Comparison of ENCODE assay signal across 8 cellular contexts in genomic region chr6:142474446-142475289, GRCh38.
DNase-seq lines count a peak whose midpoint lies in the region; ATAC-seq and TF ChIP-seq lines count a peak whose summit lies in the region.

No MANE protein-coding gene starts in this region.

- no TSS peak for BruUV-seq in Calu3 (replicated peaks; lab: Mats Ljungman, UMichigan)

- TF ChIP-seq EP300 in neural cell (conservative IDR thresholded peaks at IDR 0.05; ENCODE audit: poor library complexity, severe bottlenecking): no peak

- H3K36me3 Mint-ChIP-seq in Calu3 (ENCODE audit: insufficient read depth, unreplicated experiment): no peaks in the 10 kb centered on the region

- H3K27me3 ChIP-seq in SJSA1 (replicated peaks) (no peaks in the 10 kb centered on the region), neural cell (ENCODE audit: insufficient read depth, low read depth, low read length) (no peaks in the 10 kb centered on the region)

- H3K4me2 ChIP-seq in neural cell (ENCODE audit: low read length): no peak overlapping the region

- H3K9me3 ChIP-seq in SJSA1 (replicated peaks) (no peaks in the 10 kb centered on the region), neural cell (ENCODE audit: low read length) (no peaks in the 10 kb centered on the region)

- DNase-seq in Calu3 (peak; percentile 62), LNCaP clone FGC (ENCODE audit: low read depth) (peak; percentile 58), SJSA1 (ENCODE audit: low read depth in 1 of 2, low spot score in 2 of 2) (peak; percentile 63 to 74), sciatic nerve (ENCODE audit: low spot score) (no peak)
- no peak for DNase-seq in activated CD4-positive, CD25-positive, alpha-beta regulatory T cell (lab: John Stamatoyannopoulos, UW)

- H3K79me2 ChIP-seq in neural cell (replicated peaks; ENCODE audit: insufficient read depth, low read length): no peaks in the 10 kb centered on the region

- intact Hi-C loops in Calu3 (cut with micrococcal nuclease; ENCODE audit: unreplicated experiment) (loop anchor here (5.0 to 10.0 kb wide), 3 partner anchors 90 to 953 kb away; no protein-coding TSS in a partner anchor), sciatic nerve (cut with DNase I) (no loop called here)

- H4K20me1 ChIP-seq in neural cell (ENCODE audit: insufficient read depth): no peaks in the 10 kb centered on the region

- no peak overlapping the region for H2AFZ ChIP-seq in neural cell (ENCODE audit: low read depth, low read length)

- TF ChIP-seq CTCF in Calu3 (IDR thresholded peaks at IDR 0.05; ENCODE audit: unreplicated experiment): peak; percentile 49
- TF ChIP-seq CTCF in LNCaP clone FGC (IDR thresholded peaks at IDR 0.05; ENCODE audit: control insufficient read depth, extremely low read depth, insufficient read depth): peak; percentile 71
- peak; percentile 93 for TF ChIP-seq CTCF in neural cell (IDR thresholded peaks at IDR 0.05; ENCODE audit: poor library complexity, severe bottlenecking)

- H3K36me3 ChIP-seq in SJSA1 (no peaks in the 10 kb centered on the region), neural cell (ENCODE audit: insufficient read depth, low read length) (no peaks in the 10 kb centered on the region)

- TF ChIP-seq RAD21 in neural cell (conservative IDR thresholded peaks at IDR 0.05): peak; percentile 95

- H3K9me2 ChIP-seq in neural cell (ENCODE audit: insufficient read depth, low read length): no peaks in the 10 kb centered on the region

- no peak overlapping the region for H3K4me3 ChIP-seq in LNCaP clone FGC (ENCODE audit: low read depth, low read length)
- H3K4me3 ChIP-seq in SJSA1: no peak overlapping the region
- H3K4me3 ChIP-seq in neural cell (ENCODE audit: low read length): no peak overlapping the region

- no peaks in the 10 kb centered on the region for H3K9me3 Mint-ChIP-seq in Calu3 (ENCODE audit: low read depth, unreplicated experiment)

- peak; percentile 60 for ATAC-seq in GM19372 (IDR thresholded peaks at IDR 0.05; ENCODE audit: low read depth, unreplicated experiment)
- ATAC-seq in esophagus mucosa: peak; percentile 64
- no peak for ATAC-seq in sciatic nerve

- no peak overlapping the region for H3K4me3 Mint-ChIP-seq in Calu3 (ENCODE audit: low read depth, unreplicated experiment)

- no peaks in the 10 kb centered on the region for H3K4me1 Mint-ChIP-seq in Calu3 (ENCODE audit: low read depth, unreplicated experiment)

- no peak overlapping the region for H3K9ac ChIP-seq in neural cell (ENCODE audit: low read length)

- H3K27me3 Mint-ChIP-seq in Calu3 (ENCODE audit: unreplicated experiment): peaks cover 8% of the 10 kb centered on the region

- no peaks in the 10 kb centered on the region for H3F3A ChIP-seq in neural cell (ENCODE audit: insufficient read depth, low read length, poor library complexity, severe bottlenecking)

- CTCF ChIA-PET in Calu3 (lab: Charles Lee): interaction anchor here (0.6 to 1.5 kb wide), 11 partner anchors 218 to 1496 kb away, joined by 3 to 12 read pairs (median 3); partner anchors contain the start of genes FUCA2, HIVEP2, NMBR and VTA1

- no peak overlapping the region for H3K27ac Mint-ChIP-seq in Calu3 (ENCODE audit: unreplicated experiment)

- no peak overlapping the region for H3K27ac ChIP-seq in SJSA1
- no peak overlapping the region for H3K27ac ChIP-seq in neural cell (ENCODE audit: low read length)

- no peaks in the 10 kb centered on the region for H3K4me1 ChIP-seq in SJSA1 (replicated peaks)

TF ChIP-seq in neural cell, 6 proteins besides CTCF, POLR2A, EP300 and RAD21:
- TF ChIP-seq SMC3 (conservative IDR thresholded peaks at IDR 0.05; ENCODE audit: poor library complexity) (peak; percentile 92), REST (IDR thresholded peaks at IDR 0.05; ENCODE audit: borderline replicate concordance) (no peak), EZH2 (IDR thresholded peaks at IDR 0.05; ENCODE audit: borderline replicate concordance, insufficient read depth, low read length, poor library complexity, severe bottlenecking) (no peak)

Comparison
In these comparisons a context has a peak if more than half of its experiments do, and no peak if none do; other contexts are left out.
1. DNase-seq: peak in Calu3 (single experiment), LNCaP clone FGC (single experiment) and SJSA1 (2 of 2); none in sciatic nerve (single experiment) and activated CD4-positive, CD25-positive, alpha-beta regulatory T cell (0 of 4).
2. Peak in every context shown above with its lines, with median percentiles within 50 percentile points of each other: CTCF ChIP-seq.